ENCODE assay signal across 10 cellular contexts in the genomic region with DNA sequence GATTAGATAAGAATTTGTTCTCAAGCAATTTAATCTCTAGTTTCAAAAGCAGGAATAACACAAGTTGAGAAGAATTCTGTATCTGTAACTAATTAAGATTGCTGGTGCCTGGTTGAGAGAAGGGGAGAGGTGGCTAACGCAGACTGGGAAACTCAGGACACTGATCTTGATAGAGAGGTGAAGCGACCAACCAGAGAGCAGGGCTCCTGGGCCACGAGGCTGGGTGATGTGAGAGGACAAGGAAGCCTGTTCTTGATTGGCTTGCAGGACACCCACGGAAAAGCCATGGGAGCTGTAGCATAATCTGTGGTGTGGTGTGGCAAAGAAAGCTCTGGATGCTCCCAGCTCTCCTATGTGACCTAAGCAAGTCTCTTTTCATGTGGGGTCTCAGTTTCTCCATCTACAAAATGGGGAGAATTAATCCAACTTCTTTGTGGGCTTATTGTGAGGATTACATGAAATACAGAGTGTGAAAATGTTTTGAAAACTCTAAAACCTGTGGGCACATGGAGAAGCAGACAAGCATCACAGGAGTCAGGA.
DNase-seq lines count a peak whose midpoint lies in the region; TF ChIP-seq lines count a peak whose summit lies in the region.
"Had no signal": no experiment of that assay in that cellular context is flagged by ENCODE, and none has a peak within 500 bp of the region (broad histone marks: within the 10 kb centered on the region; RNA-seq: fewer than 3 reads in every experiment).

No MANE protein-coding gene starts in this region.

- peaks cover 13% of the 10 kb centered on the region for H3K4me1 Mint-ChIP-seq in nephron
- H3K4me1 Mint-ChIP-seq in activated naive CD4-positive, alpha-beta T cell treated with anti-CD3 and anti-CD28 coated beads for 36 hours (ENCODE audit: low read depth) = no peaks in the 10 kb centered on the region

- H3K36me3 Mint-ChIP-seq in nephron (ENCODE audit: low read depth) = no peaks in the 10 kb centered on the region
- no peaks in the 10 kb centered on the region for H3K36me3 Mint-ChIP-seq in activated naive CD4-positive, alpha-beta T cell treated with anti-CD3 and anti-CD28 coated beads for 36 hours (ENCODE audit: low read depth)

- intact Hi-C loops in activated naive CD4-positive, alpha-beta T cell treated with anti-CD3 and anti-CD28 coated beads for 36 hours (cut with micrococcal nuclease) = no loop called here

- peaks cover 27% of the 10 kb centered on the region for H3K27me3 Mint-ChIP-seq in nephron (ENCODE audit: low read depth)
- H3K27me3 Mint-ChIP-seq in activated naive CD4-positive, alpha-beta T cell treated with anti-CD3 and anti-CD28 coated beads for 36 hours (ENCODE audit: low read depth) = peaks cover 4% of the 10 kb centered on the region

- H3K27ac Mint-ChIP-seq in nephron = peak overlapping the region in 2 of 3 experiments; percentile 10 to 48
- no peak overlapping the region for H3K27ac Mint-ChIP-seq in activated naive CD4-positive, alpha-beta T cell treated with anti-CD3 and anti-CD28 coated beads for 36 hours

- no peak overlapping the region for H3K4me3 Mint-ChIP-seq in nephron
- H3K4me3 Mint-ChIP-seq in activated naive CD4-positive, alpha-beta T cell treated with anti-CD3 and anti-CD28 coated beads for 36 hours = no peak overlapping the region

- no peaks in the 10 kb centered on the region for H3K9me3 Mint-ChIP-seq in nephron
- H3K9me3 Mint-ChIP-seq in activated naive CD4-positive, alpha-beta T cell treated with anti-CD3 and anti-CD28 coated beads for 36 hours = no peaks in the 10 kb centered on the region

- DNase-seq in COLO829 (ENCODE audit: low spot score) (peak; percentile 31), NCI-H69 (lab: John Stamatoyannopoulos, UW) (peak; percentile 31), epidermal melanocyte (ENCODE audit: insufficient read length, low spot score) (peak; percentile 43), NCI-H345 treated with DMSO at 0.1 percent for 48 hours (lab: John Stamatoyannopoulos, UW; ENCODE audit: unreplicated experiment) (no peak), C1 segment of cervical spinal cord (lab: John Stamatoyannopoulos, UW) (no peak)
- no peak for DNase-seq in stimulated activated CD4-positive, alpha-beta T cell treated with anti-CD3 and anti-CD28 coated beads, Interleukin-15, amount 100 ng/mL, for 24 hours
- no peak for DNase-seq in activated naive CD4-positive, alpha-beta T cell treated with anti-CD3 and anti-CD28 coated beads for 36 hours
- DNase-seq: activated naive CD4-positive, alpha-beta T cell treated with anti-CD3 and anti-CD28 coated beads, Interleukin-2, amount 50 U/mL, for 16 hours; GF-D8 had no signal

- TF ChIP-seq CTCF in nephron (IDR thresholded peaks at IDR 0.05; ENCODE audit: unreplicated experiment in 3 of 3) = no peak

- CTCF ChIA-PET in activated naive CD4-positive, alpha-beta T cell treated with anti-CD3 and anti-CD28 coated beads for 36 hours (lab: Charles Lee) = no interaction called here

Comparison
In these comparisons a context has a peak if more than half of its experiments do, and no peak if none do; other contexts are left out.
1. DNase-seq: peak in COLO829 (single experiment), NCI-H69 (single experiment) and epidermal melanocyte (single experiment); none in stimulated activated CD4-positive, alpha-beta T cell treated with anti-CD3 and anti-CD28 coated beads, Interleukin-15, amount 100 ng/mL, for 24 hours (single experiment), activated naive CD4-positive, alpha-beta T cell treated with anti-CD3 and anti-CD28 coated beads for 36 hours (single experiment), NCI-H345 treated with DMSO at 0.1 percent for 48 hours (single experiment) and C1 segment of cervical spinal cord (0 of 14).